In the genomic region with DNA sequence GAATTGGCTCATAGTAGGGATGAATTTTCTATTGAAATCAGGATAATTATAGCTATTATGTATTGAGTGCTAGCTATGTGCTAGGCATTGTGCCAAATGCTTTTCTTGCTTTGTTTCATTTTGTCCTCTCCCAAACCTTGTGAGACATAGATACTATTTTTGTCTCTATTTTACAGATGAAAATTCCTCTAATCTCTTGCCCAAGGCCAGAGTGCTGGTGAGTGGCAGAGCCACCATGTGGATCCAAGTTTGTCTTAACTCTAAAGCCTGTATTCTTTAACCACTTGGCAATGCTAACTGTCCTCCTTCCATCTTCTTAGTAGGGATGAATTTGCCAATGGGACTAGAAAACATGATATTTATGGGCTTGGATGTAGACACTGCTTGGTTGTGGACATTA, we compare ENCODE assay signal across 17 cellular contexts.
"Had no signal": no experiment of that assay in that cellular context is flagged by ENCODE, and none has a peak within 500 bp of the region (broad histone marks: within the 10 kb centered on the region; RNA-seq: fewer than 3 reads in every experiment).

No MANE protein-coding gene starts in this region.

- H3K4me3 ChIP-seq: smooth muscle cell had no signal

- H3K27ac ChIP-seq: epithelial cell of prostate had no signal

- DNase-seq: activated CD4-positive, alpha-beta T cell treated with anti-CD3 and anti-CD28 coated beads, Interleukin-2, amount 50 U/mL, for 4 hours; activated naive CD4-positive, alpha-beta T cell treated with anti-CD3 and anti-CD28 coated beads, Interleukin-2, amount 50 U/mL, for 16 hours; central memory CD4-positive, alpha-beta T cell; cortex of kidney; effector memory CD8-positive, alpha-beta T cell; hypothalamus; mesendoderm; natural killer cell; nucleus accumbens; posterior cingulate gyrus; stimulated activated CD4-positive, alpha-beta T cell treated with anti-CD3 and anti-CD28 coated beads, Interleukin-4, amount 100 ng/mL, for 4 hours; stimulated activated CD8-positive, alpha-beta memory T cell treated with anti-CD3 and anti-CD28 coated beads, Interleukin-4, amount 100 ng/mL, for 48 hours; stimulated activated naive CD8-positive, alpha-beta T cell treated with anti-CD3 and anti-CD28 coated beads, Interleukin-15, Interleukin-2, amounts not matched to agents 100 U/mL and 50 U/mL, for 24 hours; T-helper 9 cell; trophoblast cell had no signal

- ATAC-seq: effector memory CD8-positive, alpha-beta T cell; natural killer cell; stimulated activated naive CD8-positive, alpha-beta T cell treated with anti-CD3 and anti-CD28 coated beads, Interleukin-15, Interleukin-2, amounts not matched to agents 100 U/mL and 50 U/mL, for 24 hours had no signal
